ENCODE assay signal across 6 cellular contexts in genomic region chr14:88127676-88128075, GRCh38.
A peak's percentile ranks its signal among the peaks of the same experiment; 100 is the strongest.
DNase-seq lines count a peak whose midpoint lies in the region; ATAC-seq and TF ChIP-seq lines count a peak whose summit lies in the region.
"Not testable (repeated sequence)": the region's sequence is repeated elsewhere in the genome, so short reads cannot be mapped to it uniquely, and the experiment has no call there.

No MANE protein-coding gene starts in this region.

- H3K9me3 ChIP-seq in CD4-positive, alpha-beta memory T cell (ENCODE audit: control insufficient read depth in 1 of 2, low read length in 2 of 2); OCI-LY1 (ENCODE audit: low read length); WERI-Rb-1 (ENCODE audit: severe bottlenecking): not testable (repeated sequence)

- not testable (repeated sequence) for H4K20me1 ChIP-seq in OCI-LY1 (ENCODE audit: insufficient read depth, low read length)

- CTCF ChIA-PET in CD4-positive, alpha-beta memory T cell (lab: Charles Lee; ENCODE audit: partially characterized antibody) = interaction anchor here (1.0 to 2.0 kb wide), 4 partner anchors 17 to 182 kb away, joined by 3 to 10 read pairs (median 4); no protein-coding TSS in a partner anchor

- H3K9ac ChIP-seq in OCI-LY1 (ENCODE audit: low read length) = not testable (repeated sequence)

- not testable (repeated sequence) for H3K36me3 ChIP-seq in CD4-positive, alpha-beta memory T cell (ENCODE audit: insufficient read depth, low read length); OCI-LY1 (ENCODE audit: insufficient read depth, low read length); WERI-Rb-1

- H3K27me3 Mint-ChIP-seq in CD4-positive, alpha-beta memory T cell = not testable (repeated sequence)
- peaks cover 0 to 28% of the 10 kb centered on the region in 2 donors for H3K27me3 Mint-ChIP-seq in effector memory CD8-positive, alpha-beta T cell

- peaks cover under 1 to 27% (median 18%) of the 10 kb centered on the region in 8 donors for H3K9me3 Mint-ChIP-seq in CD4-positive, alpha-beta memory T cell
- peaks cover 0 to 15% of the 10 kb centered on the region in 2 donors for H3K9me3 Mint-ChIP-seq in effector memory CD8-positive, alpha-beta T cell

- intact Hi-C loops in CD4-positive, alpha-beta memory T cell (cut with micrococcal nuclease) = loop anchor here (2.0 kb wide), 1 partner anchor 323 kb away; no protein-coding TSS in a partner anchor

- H3K4me1 Mint-ChIP-seq in CD4-positive, alpha-beta memory T cell = peaks cover 17 to 36% (median 24%) of the 10 kb centered on the region in 4 donors
- H3K4me1 Mint-ChIP-seq in effector memory CD8-positive, alpha-beta T cell (ENCODE audit: low read depth in 2 of 2) = peaks cover 13 to 18% of the 10 kb centered on the region in 2 donors

- not testable (repeated sequence) for TF ChIP-seq CTCF in OCI-LY1 (IDR thresholded peaks at IDR 0.05; ENCODE audit: low read length); WERI-Rb-1 (IDR thresholded peaks at IDR 0.05; ENCODE audit: low read depth, low read length)

- not testable (repeated sequence) for H3K9me2 ChIP-seq in OCI-LY1 (ENCODE audit: low read depth, low read length)

- not testable (repeated sequence) for H3K27ac ChIP-seq in CD4-positive, alpha-beta memory T cell (ENCODE audit: low read depth, low read length); OCI-LY1 (ENCODE audit: low read depth, low read length, poor library complexity, severe bottlenecking); WERI-Rb-1

- H3K4me3 ChIP-seq in CD4-positive, alpha-beta memory T cell (ENCODE audit: low read length in 2 of 2); WERI-Rb-1 (ENCODE audit: low read depth, low read length): not testable (repeated sequence)
- peak overlapping the region; percentile 22 for H3K4me3 ChIP-seq in OCI-LY1 (ENCODE audit: low read depth, low read length, poor library complexity, severe bottlenecking)

- peak overlapping the region in 3 of 8 donors; percentile 29 to 48 (median 40) for H3K4me3 Mint-ChIP-seq in CD4-positive, alpha-beta memory T cell
- peak overlapping the region in 1 of 2 donors; percentile 33 for H3K4me3 Mint-ChIP-seq in effector memory CD8-positive, alpha-beta T cell

- not testable (repeated sequence) for H3K36me3 Mint-ChIP-seq in CD4-positive, alpha-beta memory T cell; effector memory CD8-positive, alpha-beta T cell (ENCODE audit: insufficient read depth)

- not testable (repeated sequence) for H3K27ac Mint-ChIP-seq in CD4-positive, alpha-beta memory T cell
- peak overlapping the region; percentile 19 to 44 for H3K27ac Mint-ChIP-seq in effector memory CD8-positive, alpha-beta T cell

- H3K79me2 ChIP-seq in OCI-LY1 (ENCODE audit: insufficient read depth, low read length) = not testable (repeated sequence)

- not testable (repeated sequence) for H3K4me2 ChIP-seq in OCI-LY1 (ENCODE audit: low read length)

- not testable (repeated sequence) for ATAC-seq in effector memory CD8-positive, alpha-beta T cell (replicated peaks)

- DNase-seq in CD4-positive, alpha-beta memory T cell = peak in 3 of 5 donors; percentile 11 to 14 (median 12)
- DNase-seq in NCI-H82 (lab: John Stamatoyannopoulos, UW) (peak; percentile 47), WERI-Rb-1 (peak; percentile 29)
- peak; percentile 10 for DNase-seq in activated effector memory CD4-positive, alpha-beta T cell treated with Interleukin-2 at 50 U/mL for 16 hours
- peak in 1 of 3 experiments; percentile 5 for DNase-seq in effector memory CD8-positive, alpha-beta T cell

- not testable (repeated sequence) for H3K27me3 ChIP-seq in CD4-positive, alpha-beta memory T cell (ENCODE audit: insufficient read depth, low read length); OCI-LY1 (ENCODE audit: insufficient read depth, low read length); WERI-Rb-1 (ENCODE audit: insufficient read depth, low read depth, severe bottlenecking)

- H3F3A ChIP-seq in OCI-LY1 (ENCODE audit: insufficient read depth, low read length) = not testable (repeated sequence)

- POLR2A ChIA-PET in CD4-positive, alpha-beta memory T cell (lab: Charles Lee; ENCODE audit: partially characterized antibody) = interaction anchor here (1.4 kb wide), 1 partner anchor 123 kb away, joined by 3 read pairs; the partner anchor contains the start of gene GPR65

- not testable (repeated sequence) for H2AFZ ChIP-seq in OCI-LY1 (ENCODE audit: low read length)

- peaks cover 32% of the 10 kb centered on the region for H3K4me1 ChIP-seq in CD4-positive, alpha-beta memory T cell (ENCODE audit: insufficient read depth, low read length)
- peaks cover 26% of the 10 kb centered on the region for H3K4me1 ChIP-seq in OCI-LY1 (ENCODE audit: insufficient read depth, low read length, severe bottlenecking)
